1 cellular context compared by ENCODE assay signal in the genomic region with DNA sequence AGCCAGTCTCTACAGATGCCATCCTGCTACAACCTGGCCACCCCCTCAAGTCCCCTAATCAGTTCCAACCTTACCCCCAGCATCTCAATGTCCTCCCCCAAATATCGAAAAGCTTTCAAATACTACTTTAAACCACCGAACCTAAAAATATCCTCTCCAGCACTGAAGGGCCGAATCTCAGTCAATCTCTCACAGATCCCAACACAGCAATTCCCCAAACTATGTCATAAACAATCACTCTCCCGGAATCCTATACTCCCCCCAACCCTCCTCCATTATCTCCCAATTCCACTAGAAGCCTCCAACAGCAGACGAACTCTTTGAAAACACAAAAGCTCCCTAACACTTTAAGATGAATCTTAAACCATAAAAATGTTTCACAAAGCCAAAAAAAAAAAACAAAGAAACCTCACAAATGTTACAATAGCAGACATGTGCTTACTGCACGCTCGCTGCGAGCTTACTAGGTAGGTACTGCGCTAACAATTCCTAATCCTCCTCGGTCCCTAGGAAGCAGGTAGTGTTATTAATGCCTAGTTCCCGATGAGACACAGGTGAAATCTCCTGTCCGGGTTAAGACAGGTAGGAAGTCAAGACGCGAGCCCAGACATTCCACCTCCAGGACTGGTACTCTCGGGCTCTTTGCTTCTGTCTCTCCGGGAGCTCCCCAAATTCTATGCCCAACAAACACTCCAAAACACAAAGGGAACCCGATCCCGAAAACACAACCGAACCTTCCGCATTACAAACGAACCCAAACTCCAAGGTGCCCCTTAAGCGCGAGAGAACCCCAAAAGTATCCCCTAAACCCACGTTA.
TF ChIP-seq lines count a peak whose summit lies in the region.

No MANE protein-coding gene starts in this region.

TF ChIP-seq in HepG2, 621 proteins besides CTCF, POLR2A, EP300 and RAD21:
- TF ChIP-seq SIX1 (CRISPR knock-in tag; IDR thresholded peaks at IDR 0.05; ENCODE audit: borderline replicate concordance) = no peak
- TF ChIP-seq ZBTB3 (CRISPR knock-in tag; IDR thresholded peaks at IDR 0.05; ENCODE audit: borderline replicate concordance, low read depth) = 0 out of 2 replicates have a peak, but pooled peaks have one; percentile 49
- 0 out of 2 replicates have a peak, but pooled peaks have one; percentile 2 for TF ChIP-seq ZMYM2 (CRISPR knock-in tag; IDR thresholded peaks at IDR 0.05)
- no peak for TF ChIP-seq SAP130 (CRISPR knock-in tag; IDR thresholded peaks at IDR 0.05; ENCODE audit: low read depth)
- no peak for TF ChIP-seq ZFP36L2 (CRISPR knock-in tag; IDR thresholded peaks at IDR 0.05)
- TF ChIP-seq ZKSCAN1 (IDR thresholded peaks at IDR 0.05; ENCODE audit: low read length) = 0 out of 2 replicates have a peak, but pooled peaks have one; percentile 3
- TF ChIP-seq POLR2AphosphoS2 (IDR thresholded peaks at IDR 0.05; ENCODE audit: low read depth, low read length) = no peak
- peak; percentile 73; the same call in 1 of the 2 replicates for TF ChIP-seq ZNF709 (CRISPR knock-in tag; IDR thresholded peaks at IDR 0.05)
- TF ChIP-seq ZNF225 (CRISPR knock-in tag; IDR thresholded peaks at IDR 0.05) = no peak
- TF ChIP-seq ASH2L (IDR thresholded peaks at IDR 0.05; ENCODE audit: insufficient read length, low read depth, low read length) = peak; percentile 34
- TF ChIP-seq MTA3 (CRISPR knock-in tag; IDR thresholded peaks at IDR 0.05) = no peak
- peak; percentile 10; the same call in 1 of the 2 replicates for TF ChIP-seq TAF1 (CRISPR knock-in tag; IDR thresholded peaks at IDR 0.05)
TF ChIP-seq in HepG2: peak in this region for 6.
